Comparison of ENCODE assay signal across 10 cellular contexts in genomic region chr2:230226090-230226551, GRCh38. TPM values are rescaled to one million over a fixed set of nuclear protein-coding genes. Genes with fewer than 3 reads are reported as not detected.
A peak's percentile ranks its signal among the peaks of the same experiment; 100 is the strongest.
DNase-seq lines count a peak whose midpoint lies in the region; ATAC-seq and TF ChIP-seq lines count a peak whose summit lies in the region.
"Had no signal": no experiment of that assay in that cellular context is flagged by ENCODE, and none has a peak within 500 bp of the region (broad histone marks: within the 10 kb centered on the region; RNA-seq: fewer than 3 reads in every experiment).

No MANE protein-coding gene starts in this region.

- H3K36me3 ChIP-seq in thyroid gland: no peaks in the 10 kb centered on the region
- H3K36me3 ChIP-seq: prostate gland had no signal

- H3K4me3 Mint-ChIP-seq in activated naive CD4-positive, alpha-beta T cell treated with anti-CD3 and anti-CD28 coated beads, Interleukin-2, amount 10 ng/mL, durations not matched to agents 7 days and 5 days: peak overlapping the region; percentile 74

- peak overlapping the region; percentile 89 for H3K27ac Mint-ChIP-seq in activated naive CD4-positive, alpha-beta T cell treated with anti-CD3 and anti-CD28 coated beads, Interleukin-2, amount 10 ng/mL, durations not matched to agents 7 days and 5 days

- no peak overlapping the region for H3K4me3 ChIP-seq in thyroid gland (replicated peaks in 1 of 3)
- H3K4me3 ChIP-seq: prostate gland had no signal

- TF ChIP-seq POLR2A in thyroid gland (IDR thresholded peaks at IDR 0.05): no peak

- no peak for TF ChIP-seq CTCF in thyroid gland (IDR thresholded peaks at IDR 0.05)

- CTCF ChIA-PET in activated naive CD4-positive, alpha-beta T cell treated with anti-CD3 and anti-CD28 coated beads, Interleukin-2, amount 10 ng/mL, durations not matched to agents 7 days and 5 days (lab: Charles Lee): interaction anchor here (0.7 kb wide), 1 partner anchor 43 kb away, joined by 3 read pairs; no protein-coding TSS in a partner anchor

- no peak overlapping the region for H3K27ac ChIP-seq in thyroid gland
- H3K27ac ChIP-seq: C4-2B, prostate gland had no signal

- no peaks in the 10 kb centered on the region for H3K4me1 ChIP-seq in thyroid gland
- H3K4me1 ChIP-seq: prostate gland had no signal

- H3K4me1 Mint-ChIP-seq in activated naive CD4-positive, alpha-beta T cell treated with anti-CD3 and anti-CD28 coated beads, Interleukin-2, amount 10 ng/mL, durations not matched to agents 7 days and 5 days: peaks cover 85% of the 10 kb centered on the region

- no peaks in the 10 kb centered on the region for H3K27me3 Mint-ChIP-seq in activated naive CD4-positive, alpha-beta T cell treated with anti-CD3 and anti-CD28 coated beads, Interleukin-2, amount 10 ng/mL, durations not matched to agents 7 days and 5 days

- no peaks in the 10 kb centered on the region for H3K27me3 ChIP-seq in thyroid gland

- DNase-seq in Ammon's horn (ENCODE audit: low spot score): peak; percentile 17
- peak; percentile 30 for DNase-seq in activated naive CD4-positive, alpha-beta T cell treated with anti-CD3 and anti-CD28 coated beads, Interleukin-2, amount 10 ng/mL, durations not matched to agents 7 days and 5 days
- DNase-seq in OCI-M2 (lab: John Stamatoyannopoulos, UW; ENCODE audit: unreplicated experiment): no peak
- DNase-seq in NCI-H82 (lab: John Stamatoyannopoulos, UW): no peak
- no peak for DNase-seq in left lobe of liver (ENCODE audit: low spot score)
- no peak for DNase-seq in thyroid gland

- 88% methylated on average over 3 of the region's 3 CpGs for WGBS in thyroid gland, 2 donors

- H3K9me3 ChIP-seq in thyroid gland: no peaks in the 10 kb centered on the region
- H3K9me3 ChIP-seq: prostate gland had no signal

- intact Hi-C loops in thyroid gland (cut with DNase I): no loop called here

- peaks cover 13% of the 10 kb centered on the region for H3K9me3 Mint-ChIP-seq in activated naive CD4-positive, alpha-beta T cell treated with anti-CD3 and anti-CD28 coated beads, Interleukin-2, amount 10 ng/mL, durations not matched to agents 7 days and 5 days

- ATAC-seq in GM19397 (IDR thresholded peaks at IDR 0.05; ENCODE audit: unreplicated experiment) (peak; percentile 79), HG03196 (IDR thresholded peaks at IDR 0.05; ENCODE audit: unreplicated experiment) (peak; percentile 74), left lobe of liver (no peak)

- H3K36me3 Mint-ChIP-seq in activated naive CD4-positive, alpha-beta T cell treated with anti-CD3 and anti-CD28 coated beads, Interleukin-2, amount 10 ng/mL, durations not matched to agents 7 days and 5 days: peaks cover 37% of the 10 kb centered on the region

RNA-seq across cellular contexts. Expression of gene SP140, which starts 0.6 kb away (rescaled TPM):
- 1.2 TPM for total RNA-seq in left lobe of liver
- total RNA-seq in thyroid gland: 1 to 10 TPM in 2 of 4 donors, under 1 TPM in 2; 0.58 to 1.2 (median 0.95) TPM

RNA-seq across cellular contexts. Expression of gene SP110, which starts 6.3 kb away (rescaled TPM):
- total RNA-seq in left lobe of liver: 6.0 TPM
- 10 to 100 TPM; 17.7 to 66.2 (median 23.5) TPM for total RNA-seq in thyroid gland

Comparison
In these comparisons a context has a peak if more than half of its experiments do, and no peak if none do; other contexts are left out.
1. DNase-seq: peak in Ammon's horn (single experiment) and activated naive CD4-positive, alpha-beta T cell treated with anti-CD3 and anti-CD28 coated beads, Interleukin-2, amount 10 ng/mL, durations not matched to agents 7 days and 5 days (single experiment); none in OCI-M2 (single experiment), NCI-H82 (single experiment), left lobe of liver (single experiment) and thyroid gland (0 of 2).